ENCODE assay signal across 7 cellular contexts in the genomic region with DNA sequence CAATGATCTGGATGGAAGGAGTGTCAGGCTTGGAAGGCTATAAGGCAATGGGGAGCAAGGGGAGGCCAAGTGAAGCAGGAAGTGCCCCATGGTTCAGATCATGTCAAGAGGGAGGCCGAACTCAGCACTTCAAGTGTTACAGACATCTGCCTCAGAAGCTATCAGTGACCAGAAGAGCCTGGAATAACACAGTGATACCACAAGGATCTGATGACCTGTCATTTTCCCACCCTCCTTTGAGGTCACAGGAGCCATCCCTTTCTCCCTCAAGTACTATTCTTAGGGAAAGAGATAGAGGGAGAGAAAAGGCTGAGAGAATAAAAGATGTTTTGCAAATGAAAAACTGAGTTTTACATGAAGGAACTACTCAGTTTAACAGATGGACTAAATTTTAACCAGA.
"Had no signal": no experiment of that assay in that cellular context is flagged by ENCODE, and none has a peak within 500 bp of the region (broad histone marks: within the 10 kb centered on the region; RNA-seq: fewer than 3 reads in every experiment).

No MANE protein-coding gene starts in this region.

- H3K4me2 ChIP-seq: KMS-11 had no signal

- H3K9ac ChIP-seq: KMS-11 had no signal

- H3K4me3 ChIP-seq: K562 had no signal

- ATAC-seq: HepG2, K562 had no signal

- H3K27ac ChIP-seq: HL-60, KMS-11 had no signal

- DNase-seq: IMR-90, KBM-7, KG1 had no signal
